ENCODE assay signal across 18 cellular contexts in the genomic region with DNA sequence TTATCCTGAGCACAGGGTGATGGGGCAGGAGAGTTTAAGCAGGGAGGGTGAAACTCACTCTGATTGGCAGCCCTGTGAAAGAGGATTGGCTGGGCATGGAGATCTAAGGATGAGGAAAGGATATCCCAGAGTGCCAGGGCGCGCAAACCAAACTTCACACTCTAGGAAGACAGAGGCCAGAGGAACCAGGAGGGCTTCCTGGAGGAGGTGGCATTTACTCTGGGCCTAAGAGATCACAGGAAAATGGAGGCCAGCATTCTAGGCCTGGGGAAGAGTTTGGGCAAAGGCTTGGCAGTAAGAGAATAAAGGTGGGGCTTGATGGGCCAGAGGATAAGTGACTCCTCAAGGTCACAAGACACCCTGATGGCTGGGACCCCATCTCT. TPM values are rescaled to one million over a fixed set of nuclear protein-coding genes. Genes with fewer than 3 reads are reported as not detected.
A peak's percentile ranks its signal among the peaks of the same experiment; 100 is the strongest.
DNase-seq lines count a peak whose midpoint lies in the region; ATAC-seq and TF ChIP-seq lines count a peak whose summit lies in the region.
"Had no signal": no experiment of that assay in that cellular context is flagged by ENCODE, and none has a peak within 500 bp of the region (broad histone marks: within the 10 kb centered on the region; RNA-seq: fewer than 3 reads in every experiment).

No MANE protein-coding gene starts in this region.

- H2BK5ac ChIP-seq in trophoblast cell (ENCODE audit: low read depth, low read length, poor library complexity), result no peak overlapping the region

- H3K9me2 ChIP-seq in Loucy (replicated peaks; ENCODE audit: low read depth, low read length), result no peaks in the 10 kb centered on the region

- H3K9me3 ChIP-seq in Loucy (ENCODE audit: insufficient read depth, low read depth, low read length), result no peaks in the 10 kb centered on the region
- H3K9me3 ChIP-seq in prostate gland, result no peaks in the 10 kb centered on the region
- H3K9me3 ChIP-seq in trophoblast cell (ENCODE audit: insufficient read depth, low read depth, low read length), result peaks cover 4% of the 10 kb centered on the region
- H3K9me3 ChIP-seq: SJSA1 had no signal

- H4K12ac ChIP-seq in trophoblast cell (ENCODE audit: low read depth, low read length), result no peak overlapping the region

- H3K4me1 Mint-ChIP-seq in activated CD4-positive, alpha-beta T cell treated with anti-CD3 and anti-CD28 coated beads for 36 hours, result peaks cover 31% of the 10 kb centered on the region
- peaks cover 43% of the 10 kb centered on the region for H3K4me1 Mint-ChIP-seq in activated naive CD8-positive, alpha-beta T cell treated with anti-CD3 and anti-CD28 coated beads, Interleukin-2, amount 50 U/mL, for 24 hours

- no peak overlapping the region for H2BK12ac ChIP-seq in trophoblast cell (ENCODE audit: low read length)

- H3K4me3 ChIP-seq in Loucy (ENCODE audit: low read length, poor library complexity, severe bottlenecking), result no peak overlapping the region
- no peak overlapping the region for H3K4me3 ChIP-seq in prostate gland
- H3K4me3 ChIP-seq in trophoblast cell (ENCODE audit: low read depth, low read length), result no peak overlapping the region
- H3K4me3 ChIP-seq: SJSA1 had no signal

- WGBS in prostate gland, result 91% methylated on average over 2 of the region's 2 CpGs
- WGBS in trophoblast cell (ENCODE audit: extremely low coverage, insufficient coverage, insufficient read length), result no CpG with 5 or more reads among the region's 2 CpGs

- no peak overlapping the region for H3K23ac ChIP-seq in trophoblast cell (ENCODE audit: low read length)

- peaks cover 2% of the 10 kb centered on the region for H3K27me3 Mint-ChIP-seq in activated CD4-positive, alpha-beta T cell treated with anti-CD3 and anti-CD28 coated beads for 36 hours
- peaks cover 4% of the 10 kb centered on the region for H3K27me3 Mint-ChIP-seq in activated naive CD8-positive, alpha-beta T cell treated with anti-CD3 and anti-CD28 coated beads, Interleukin-2, amount 50 U/mL, for 24 hours

- H4K20me1 ChIP-seq in Loucy (ENCODE audit: insufficient read depth, low read length, poor library complexity, severe bottlenecking), result no peaks in the 10 kb centered on the region

- POLR2A ChIA-PET in activated CD4-positive, alpha-beta T cell treated with anti-CD3 and anti-CD28 coated beads for 36 hours (lab: Charles Lee), result interaction anchor here (1.2 to 1.3 kb wide), 2 partner anchors 13 to 84 kb away, joined by 3 to 7 read pairs; a partner anchor contains a TSS

- H4K8ac ChIP-seq in trophoblast cell (ENCODE audit: low read depth, low read length), result no peak overlapping the region

- peak overlapping the region; percentile 87 for H3K27ac Mint-ChIP-seq in activated CD4-positive, alpha-beta T cell treated with anti-CD3 and anti-CD28 coated beads for 36 hours
- H3K27ac Mint-ChIP-seq in activated naive CD8-positive, alpha-beta T cell treated with anti-CD3 and anti-CD28 coated beads, Interleukin-2, amount 50 U/mL, for 24 hours, result peak overlapping the region; percentile 63

- TF ChIP-seq CTCF in Loucy (conservative IDR thresholded peaks at IDR 0.05; ENCODE audit: low read length), result no peak
- no peak for TF ChIP-seq CTCF in prostate gland (IDR thresholded peaks at IDR 0.05)

- H3K18ac ChIP-seq in trophoblast cell (ENCODE audit: low read length), result no peak overlapping the region

- H3K36me3 Mint-ChIP-seq in activated CD4-positive, alpha-beta T cell treated with anti-CD3 and anti-CD28 coated beads for 36 hours (ENCODE audit: low read depth), result no peaks in the 10 kb centered on the region
- no peaks in the 10 kb centered on the region for H3K36me3 Mint-ChIP-seq in activated naive CD8-positive, alpha-beta T cell treated with anti-CD3 and anti-CD28 coated beads, Interleukin-2, amount 50 U/mL, for 24 hours (ENCODE audit: low read depth)

- H3K9me3 Mint-ChIP-seq in activated CD4-positive, alpha-beta T cell treated with anti-CD3 and anti-CD28 coated beads for 36 hours (ENCODE audit: low read depth), result no peaks in the 10 kb centered on the region
- no peaks in the 10 kb centered on the region for H3K9me3 Mint-ChIP-seq in activated naive CD8-positive, alpha-beta T cell treated with anti-CD3 and anti-CD28 coated beads, Interleukin-2, amount 50 U/mL, for 24 hours

- no peak overlapping the region for H4K91ac ChIP-seq in trophoblast cell (ENCODE audit: low read depth, low read length)

- H3K27ac ChIP-seq in prostate gland, result peak overlapping the region; percentile 8 to 14
- no peak overlapping the region for H3K27ac ChIP-seq in trophoblast cell (ENCODE audit: low read depth, low read length)
- H3K27ac ChIP-seq: brain microvascular endothelial cell, SJSA1 had no signal

- H3K9ac ChIP-seq in Loucy (ENCODE audit: low read depth, low read length, poor library complexity, severe bottlenecking), result no peak overlapping the region
- no peak overlapping the region for H3K9ac ChIP-seq in trophoblast cell (ENCODE audit: low read length)

- peak; percentile 0 for ATAC-seq in activated CD4-positive, alpha-beta T cell treated with anti-CD3 and anti-CD28 coated beads for 36 hours
- no peak for ATAC-seq in activated naive CD8-positive, alpha-beta T cell treated with anti-CD3 and anti-CD28 coated beads, Interleukin-2, amount 50 U/mL, for 24 hours
- ATAC-seq in HG03196 (IDR thresholded peaks at IDR 0.05; ENCODE audit: unreplicated experiment) (no peak), GM21360 (IDR thresholded peaks at IDR 0.05; ENCODE audit: unreplicated experiment) (no peak)

- H3K79me2 ChIP-seq in Loucy (ENCODE audit: insufficient read depth, low read length) (no peaks in the 10 kb centered on the region), trophoblast cell (ENCODE audit: control insufficient read depth, insufficient read depth, low read length, poor library complexity) (no peaks in the 10 kb centered on the region)

- no peak overlapping the region for H3K4me2 ChIP-seq in Loucy (ENCODE audit: low read depth, low read length, poor library complexity, severe bottlenecking)
- no peak overlapping the region for H3K4me2 ChIP-seq in trophoblast cell (ENCODE audit: low read length)

- H2AK5ac ChIP-seq in trophoblast cell (ENCODE audit: low read length), result no peak overlapping the region

- H3K36me3 ChIP-seq in Loucy (ENCODE audit: insufficient read depth, low read length) (no peaks in the 10 kb centered on the region), prostate gland (no peaks in the 10 kb centered on the region), trophoblast cell (ENCODE audit: control insufficient read depth in 1 of 2, insufficient read depth in 2 of 2, low read length in 2 of 2) (no peaks in the 10 kb centered on the region)
- H3K36me3 ChIP-seq: brain microvascular endothelial cell, SJSA1 had no signal

- no peak for DNase-seq in activated CD4-positive, alpha-beta T cell treated with anti-CD3 and anti-CD28 coated beads for 36 hours
- DNase-seq in activated CD4-positive, alpha-beta T cell treated with anti-CD3 and anti-CD28 coated beads, Interleukin-2, amount 50 U/mL, for 1 hour, result no peak
- DNase-seq in activated naive CD8-positive, alpha-beta T cell treated with anti-CD3 and anti-CD28 coated beads, Interleukin-2, amount 50 U/mL, for 24 hours, result no peak
- DNase-seq in prostate gland (ENCODE audit: low spot score), result no peak
- no peak for DNase-seq in trophoblast cell
- DNase-seq: brain microvascular endothelial cell; effector CD8-positive, alpha-beta T cell; foreskin fibroblast; GOT3; NCI-H1048; NCI-H2171 treated with DMSO at 0.1 percent for 48 hours had no signal

- no peaks in the 10 kb centered on the region for H3K79me1 ChIP-seq in trophoblast cell (ENCODE audit: low read length)

- H3K27me3 ChIP-seq in Loucy (ENCODE audit: insufficient read depth, low read length, poor library complexity, severe bottlenecking) (no peaks in the 10 kb centered on the region), prostate gland (replicated peaks; ENCODE audit: insufficient read depth) (no peaks in the 10 kb centered on the region), trophoblast cell (ENCODE audit: insufficient read depth, low read length) (no peaks in the 10 kb centered on the region)

- H3K4me3 Mint-ChIP-seq in activated CD4-positive, alpha-beta T cell treated with anti-CD3 and anti-CD28 coated beads for 36 hours, result peak overlapping the region; percentile 43
- H3K4me3 Mint-ChIP-seq in activated naive CD8-positive, alpha-beta T cell treated with anti-CD3 and anti-CD28 coated beads, Interleukin-2, amount 50 U/mL, for 24 hours, result no peak overlapping the region

- TF ChIP-seq POLR2A in prostate gland (IDR thresholded peaks at IDR 0.05), result no peak

- no peak overlapping the region for H3K4ac ChIP-seq in trophoblast cell (ENCODE audit: low read depth, low read length)

- H2BK120ac ChIP-seq in trophoblast cell (ENCODE audit: insufficient read depth, low read length, poor library complexity), result no peak overlapping the region

- H3F3A ChIP-seq in Loucy (ENCODE audit: low read depth), result no peaks in the 10 kb centered on the region

- H2AFZ ChIP-seq in Loucy (ENCODE audit: low read length) (peak overlapping the region; percentile 49; the same call in 1 of the 2 replicates), trophoblast cell (ENCODE audit: insufficient read depth, low read length, poor library complexity) (no peak overlapping the region)

- H3K14ac ChIP-seq in trophoblast cell (ENCODE audit: low read length), result no peak overlapping the region

- intact Hi-C loops in activated CD4-positive, alpha-beta T cell treated with anti-CD3 and anti-CD28 coated beads for 36 hours (cut with DNase I, micrococcal nuclease), result no loop called here
- intact Hi-C loops in prostate gland (cut with DNase I), result no loop called here

- H3K4me1 ChIP-seq in Loucy (ENCODE audit: insufficient read depth, low read length, poor library complexity, severe bottlenecking) (no peaks in the 10 kb centered on the region), prostate gland (replicated peaks) (no peaks in the 10 kb centered on the region), trophoblast cell (ENCODE audit: control insufficient read depth in 1 of 2, insufficient read depth in 2 of 2, low read length in 2 of 2) (no peaks in the 10 kb centered on the region)
- H3K4me1 ChIP-seq: SJSA1 had no signal

- CTCF ChIA-PET in activated CD4-positive, alpha-beta T cell treated with anti-CD3 and anti-CD28 coated beads for 36 hours (lab: Charles Lee), result interaction anchor here (0.8 to 1.9 kb wide), 5 partner anchors 13 to 117 kb away, joined by 3 to 5 read pairs (median 4); a partner anchor contains a TSS

RNA-seq across cellular contexts. Expression of a gene that starts 0.4 kb away (rescaled TPM):
- 1 to 10 TPM; 3.8 to 3.9 TPM for total RNA-seq in activated CD4-positive, alpha-beta T cell treated with anti-CD3 and anti-CD28 coated beads for 36 hours
- total RNA-seq in prostate gland, result 1 to 10 TPM in 1 of 2 donors, under 1 TPM in 1; 0.91 to 3.5 TPM
- polyA plus RNA-seq in trophoblast cell (2013), result 2.3 and 2.9 TPM in 2 replicates
- total RNA-seq: A673, lung microvascular endothelial cell, SJSA1 had no signal

RNA-seq across cellular contexts. Expression of a gene that starts 43.6 kb away (rescaled TPM):
- not detected for total RNA-seq in activated CD4-positive, alpha-beta T cell treated with anti-CD3 and anti-CD28 coated beads for 36 hours
- total RNA-seq in prostate gland, result 1 to 10 TPM in 1 of 2 donors, not detected in 1; 3.1 TPM
- polyA plus RNA-seq in trophoblast cell (2013), result 0.11 and 0.40 TPM in 2 replicates
- total RNA-seq: A673, lung microvascular endothelial cell, sciatic nerve, SJSA1 had no signal

RNA-seq across cellular contexts. Expression of a gene that starts 53.0 kb away (rescaled TPM):
- total RNA-seq in activated CD4-positive, alpha-beta T cell treated with anti-CD3 and anti-CD28 coated beads for 36 hours, result under 1 TPM; 0.30 to 0.54 TPM
- 1 to 10 TPM; 1.1 to 3.2 TPM for total RNA-seq in prostate gland
- 4.3 and 4.7 TPM in 2 replicates for polyA plus RNA-seq in trophoblast cell (2013)
- total RNA-seq: A673 had no signal
